18 cellular contexts compared by ENCODE assay signal in genomic region chr6:111981441-111981840, GRCh38.
DNase-seq lines count a peak whose midpoint lies in the region; ATAC-seq and TF ChIP-seq lines count a peak whose summit lies in the region.
"Had no signal": no experiment of that assay in that cellular context is flagged by ENCODE, and none has a peak within 500 bp of the region (broad histone marks: within the 10 kb centered on the region; RNA-seq: fewer than 3 reads in every experiment).

No MANE protein-coding gene starts in this region.

- H3K27ac ChIP-seq in GM23248: peak overlapping the region; percentile 9
- peak overlapping the region; percentile 0 for H3K27ac ChIP-seq in fibroblast of lung (ENCODE audit: insufficient read depth, low read length)
- peak overlapping the region; percentile 56 for H3K27ac ChIP-seq in skeletal muscle tissue (ENCODE audit: low read depth, low read length)
- no peak overlapping the region for H3K27ac ChIP-seq in trophoblast cell (ENCODE audit: low read depth, low read length)
- H3K27ac ChIP-seq in left lung: no peak overlapping the region
- H3K27ac ChIP-seq: C4-2B, KMS-11, SJCRH30 had no signal

- H3K14ac ChIP-seq in trophoblast cell (ENCODE audit: low read length): no peak overlapping the region

- intact Hi-C loops in left lung (cut with DNase I): no loop called here

- H2BK12ac ChIP-seq in trophoblast cell (ENCODE audit: low read length): no peak overlapping the region

- no peak overlapping the region for H4K12ac ChIP-seq in trophoblast cell (ENCODE audit: low read depth, low read length)

- H3K4me3 ChIP-seq in GM23248 (no peak overlapping the region), fibroblast of lung (replicated peaks in 1 of 4; ENCODE audit: control extremely low read depth in 1 of 4, insufficient read depth in 1 of 4, low read depth in 3 of 4, low read length in 4 of 4) (no peak overlapping the region), skeletal muscle tissue (ENCODE audit: low read length in 3 of 3) (no peak overlapping the region), trophoblast cell (ENCODE audit: low read depth, low read length) (no peak overlapping the region), left lung (no peak overlapping the region)
- H3K4me3 ChIP-seq: SJCRH30 had no signal

- no peaks in the 10 kb centered on the region for H4K20me1 ChIP-seq in GM23248 (ENCODE audit: insufficient read depth)
- no peaks in the 10 kb centered on the region for H4K20me1 ChIP-seq in fibroblast of lung (ENCODE audit: control insufficient read depth, extremely low read depth, insufficient read depth, low read length)

- DNase-seq in GM23248 (peak; percentile 43), fibroblast of lung (ENCODE audit: low read depth in 2 of 2) (peak in 1 of 2 donors; percentile 29), myocyte (ENCODE audit: low read depth) (peak; percentile 62), trophoblast cell (no peak), left lung (no peak)
- DNase-seq: IMR-90, NCI-H1105 treated with DMSO at 0.1 percent for 48 hours, NCI-H2029 treated with DMSO at 0.1 percent for 48 hours, NCI-H345, NCI-H524, NCI-H774 had no signal

- peaks cover 29% of the 10 kb centered on the region for H3F3A ChIP-seq in GM23248 (ENCODE audit: insufficient read depth)

- H3K9me3 ChIP-seq in GM23248 (ENCODE audit: low read depth): no peaks in the 10 kb centered on the region
- H3K9me3 ChIP-seq in fibroblast of lung (ENCODE audit: control insufficient read depth, insufficient read depth, low read depth, low read length): no peaks in the 10 kb centered on the region
- H3K9me3 ChIP-seq in skeletal muscle tissue (ENCODE audit: control insufficient read depth in 3 of 3, low read length in 3 of 3): no peaks in the 10 kb centered on the region
- peaks cover 3% of the 10 kb centered on the region for H3K9me3 ChIP-seq in trophoblast cell (ENCODE audit: insufficient read depth, low read depth, low read length)
- no peaks in the 10 kb centered on the region for H3K9me3 ChIP-seq in left lung
- H3K9me3 ChIP-seq: SJCRH30 had no signal

- ATAC-seq in GM18870 (IDR thresholded peaks at IDR 0.05; ENCODE audit: unreplicated experiment): no peak
- no peak for ATAC-seq in left lung
- ATAC-seq in GM18867 (IDR thresholded peaks at IDR 0.05; ENCODE audit: unreplicated experiment): no peak
- ATAC-seq: Panc1 had no signal

- H3K36me3 ChIP-seq in GM23248 (ENCODE audit: low read depth) (no peaks in the 10 kb centered on the region), fibroblast of lung (ENCODE audit: control insufficient read depth, insufficient read depth, low read length) (no peaks in the 10 kb centered on the region), skeletal muscle tissue (ENCODE audit: control insufficient read depth in 3 of 3, insufficient read depth in 3 of 3, low read length in 3 of 3) (no peaks in the 10 kb centered on the region), trophoblast cell (ENCODE audit: control insufficient read depth in 1 of 2, insufficient read depth in 2 of 2, low read length in 2 of 2) (no peaks in the 10 kb centered on the region), left lung (no peaks in the 10 kb centered on the region)
- H3K36me3 ChIP-seq: SJCRH30 had no signal

- peaks cover 25% of the 10 kb centered on the region for H3K79me1 ChIP-seq in trophoblast cell (ENCODE audit: low read length)

- H3K9ac ChIP-seq in GM23248 (no peak overlapping the region), fibroblast of lung (ENCODE audit: insufficient read depth, low read length) (no peak overlapping the region), skeletal muscle tissue (ENCODE audit: low read depth in 1 of 3, low read length in 3 of 3) (no peak overlapping the region), trophoblast cell (ENCODE audit: low read length) (no peak overlapping the region)
- H3K9ac ChIP-seq: KMS-11 had no signal

- peaks cover 4% of the 10 kb centered on the region; the same call in 1 of the 2 replicates for H3K9me2 ChIP-seq in GM23248 (ENCODE audit: insufficient read depth)

- no peak overlapping the region for H2AK5ac ChIP-seq in trophoblast cell (ENCODE audit: low read length)

- H4K91ac ChIP-seq in trophoblast cell (ENCODE audit: low read depth, low read length): no peak overlapping the region

- H2BK120ac ChIP-seq in trophoblast cell (ENCODE audit: insufficient read depth, low read length, poor library complexity): no peak overlapping the region

- H3K18ac ChIP-seq in trophoblast cell (ENCODE audit: low read length): no peak overlapping the region

- H3K4me2 ChIP-seq in GM23248 (ENCODE audit: unreplicated experiment) (no peak overlapping the region), fibroblast of lung (ENCODE audit: extremely low read depth, insufficient read depth, low read length) (no peak overlapping the region), trophoblast cell (ENCODE audit: low read length) (no peak overlapping the region)
- H3K4me2 ChIP-seq: KMS-11 had no signal

- H3K27me3 ChIP-seq in GM23248 (replicated peaks; ENCODE audit: insufficient read depth): no peaks in the 10 kb centered on the region
- no peaks in the 10 kb centered on the region for H3K27me3 ChIP-seq in fibroblast of lung (ENCODE audit: control insufficient read depth, insufficient read depth, low read length)
- no peaks in the 10 kb centered on the region for H3K27me3 ChIP-seq in skeletal muscle tissue (ENCODE audit: control insufficient read depth in 3 of 3, insufficient read depth in 3 of 3, low read length in 3 of 3)
- H3K27me3 ChIP-seq in trophoblast cell (ENCODE audit: insufficient read depth, low read length): no peaks in the 10 kb centered on the region
- no peaks in the 10 kb centered on the region for H3K27me3 ChIP-seq in left lung
- H3K27me3 ChIP-seq: SJCRH30 had no signal

- H3K4ac ChIP-seq in trophoblast cell (ENCODE audit: low read depth, low read length): no peak overlapping the region

- in situ Hi-C loops in GM23248 (cut with MboI): loop anchor here (10.0 kb wide), 1 partner anchor 107 kb away; the partner anchor contains the start of gene FYN

- peaks cover 33% of the 10 kb centered on the region for H3K4me1 ChIP-seq in GM23248 (ENCODE audit: insufficient read depth)
- H3K4me1 ChIP-seq in fibroblast of lung (ENCODE audit: control insufficient read depth, extremely low read depth, insufficient read depth, low read length): peaks cover 19% of the 10 kb centered on the region
- peaks cover 0 to 4% (median 0%) of the 10 kb centered on the region in 3 donors for H3K4me1 ChIP-seq in skeletal muscle tissue (ENCODE audit: control insufficient read depth in 3 of 3, insufficient read depth in 3 of 3, low read length in 3 of 3)
- peaks cover 9 to 27% of the 10 kb centered on the region in 2 experiments for H3K4me1 ChIP-seq in trophoblast cell (ENCODE audit: control insufficient read depth in 1 of 2, insufficient read depth in 2 of 2, low read length in 2 of 2)
- H3K4me1 ChIP-seq in left lung: no peaks in the 10 kb centered on the region

- H3K79me2 ChIP-seq in GM23248 (ENCODE audit: insufficient read depth) (no peaks in the 10 kb centered on the region), fibroblast of lung (ENCODE audit: control insufficient read depth, insufficient read depth, low read length) (no peaks in the 10 kb centered on the region), trophoblast cell (ENCODE audit: control insufficient read depth, insufficient read depth, low read length, poor library complexity) (peaks cover 10% of the 10 kb centered on the region)

- WGBS in GM23248 (ENCODE audit: low coverage in 1 of 2, low lambda C conversion rate in 2 of 2, missing lambda C conversion rate in 2 of 2), 2 experiments: 35 to 46% methylated on average over 2 of the region's 2 CpGs
- no CpG with 5 or more reads among the region's 2 CpGs for WGBS in trophoblast cell (ENCODE audit: extremely low coverage, insufficient coverage, insufficient read length)

- H4K8ac ChIP-seq in trophoblast cell (ENCODE audit: low read depth, low read length): no peak overlapping the region

- no peak overlapping the region for H2BK5ac ChIP-seq in trophoblast cell (ENCODE audit: low read depth, low read length, poor library complexity)

- H3K23ac ChIP-seq in trophoblast cell (ENCODE audit: low read length): no peak overlapping the region

- TF ChIP-seq CTCF in fibroblast of lung (conservative IDR thresholded peaks at IDR 0.05 in 1 of 2, IDR thresholded peaks at IDR 0.05 in 1 of 2; ENCODE audit: low read depth in 1 of 2, low read length in 2 of 2) (no peak), left lung (IDR thresholded peaks at IDR 0.05) (no peak)

- H2AFZ ChIP-seq in GM23248 (peak overlapping the region; percentile 63; the same call in 1 of the 2 replicates), fibroblast of lung (ENCODE audit: low read length) (no peak overlapping the region), trophoblast cell (ENCODE audit: insufficient read depth, low read length, poor library complexity) (no peak overlapping the region)

Comparison
In these comparisons a context has a peak if more than half of its experiments do, and no peak if none do; other contexts are left out.
1. DNase-seq: peak in GM23248 (single experiment) and myocyte (single experiment); none in trophoblast cell (0 of 2) and left lung (0 of 2).
2. H3K27ac ChIP-seq: peak in GM23248 (single experiment), fibroblast of lung (single experiment) and skeletal muscle tissue (single experiment); none in trophoblast cell (single experiment) and left lung (0 of 2).